In the genomic region with DNA sequence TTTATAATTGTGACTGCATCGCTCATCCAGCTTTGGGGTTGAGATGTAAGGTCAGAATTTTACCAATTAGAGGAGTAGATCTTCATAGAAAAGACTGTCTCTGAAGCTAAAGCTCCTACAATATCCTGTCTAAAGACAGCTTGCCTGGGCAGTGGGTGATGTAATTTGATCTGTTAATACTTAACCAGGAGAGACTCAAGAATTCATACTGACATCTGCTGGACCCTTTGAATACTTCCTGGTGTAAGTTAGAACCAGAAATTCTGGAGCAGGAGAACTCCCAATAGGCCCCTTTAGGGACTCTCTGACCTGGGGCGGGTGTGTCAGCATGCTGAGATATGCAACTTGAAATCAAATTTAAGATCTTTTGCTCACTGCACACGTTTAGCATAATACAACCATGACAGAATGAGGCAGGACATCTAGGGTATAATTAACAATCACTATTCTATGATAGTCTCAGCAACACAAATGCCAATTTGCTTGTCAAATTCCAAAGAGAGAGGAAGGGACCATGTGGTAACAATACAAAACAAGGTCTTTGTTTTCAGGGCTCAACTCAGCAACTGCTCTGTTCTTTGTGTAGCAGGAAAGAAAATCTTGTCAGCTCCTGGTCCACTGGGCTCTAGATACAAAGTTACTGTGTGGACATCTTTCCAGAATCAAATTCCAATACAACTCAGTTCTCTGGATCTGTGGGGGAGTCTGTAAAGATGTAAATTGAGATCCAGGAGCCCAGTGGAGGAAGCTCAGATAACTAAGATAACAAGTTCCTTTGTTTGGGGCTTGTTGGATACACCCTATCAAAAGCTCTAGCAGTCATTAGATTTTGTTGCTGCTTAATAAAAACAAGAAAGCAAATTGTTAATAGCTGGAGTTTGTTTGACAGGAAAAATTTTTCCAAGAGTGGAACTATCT, we compare ENCODE assay signal across 8 cellular contexts.
DNase-seq lines count a peak whose midpoint lies in the region; ATAC-seq and TF ChIP-seq lines count a peak whose summit lies in the region.

No MANE protein-coding gene starts in this region.

- H3K4me1 ChIP-seq in GM23338 (ENCODE audit: insufficient read depth): 0 out of 2 replicates have a peak, but pooled peaks cover 19% of the 10 kb centered on the region

- no peaks in the 10 kb centered on the region for H3K36me3 ChIP-seq in GM23338 (ENCODE audit: insufficient read depth)

- DNase-seq in Ammon's horn (ENCODE audit: low spot score) (peak; percentile 36), GM23338 (ENCODE audit: low spot score) (peak; percentile 55), NCI-H2107 (lab: John Stamatoyannopoulos, UW) (peak; percentile 25), endothelial cell (ENCODE audit: low spot score) (no peak), sciatic nerve (ENCODE audit: low spot score) (no peak)
- no peak for DNase-seq in activated CD4-positive, alpha-beta T cell treated with anti-CD3 and anti-CD28 coated beads for 36 hours
- DNase-seq in activated T-cell treated with anti-CD3 and anti-CD28 coated beads, Interleukin-2, amount 50 U/mL, for 1 hour: no peak
- DNase-seq in naive thymus-derived CD8-positive, alpha-beta T cell: no peak

- H3K27me3 Mint-ChIP-seq in GM23338 (ENCODE audit: insufficient read depth, low read depth, poor library complexity) (no peaks in the 10 kb centered on the region), endothelial cell (ENCODE audit: unreplicated experiment) (no peaks in the 10 kb centered on the region)
- H3K27me3 Mint-ChIP-seq in activated CD4-positive, alpha-beta T cell treated with anti-CD3 and anti-CD28 coated beads for 36 hours: peaks cover 10% of the 10 kb centered on the region
- peaks cover 0 to 19% (median 7%) of the 10 kb centered on the region in 5 donors for H3K27me3 Mint-ChIP-seq in naive thymus-derived CD8-positive, alpha-beta T cell

- H4K20me1 ChIP-seq in GM23338 (replicated peaks; ENCODE audit: insufficient read depth): no peaks in the 10 kb centered on the region

- H3F3A ChIP-seq in GM23338 (replicated peaks; ENCODE audit: low read depth): no peaks in the 10 kb centered on the region

- no peak overlapping the region for H3K4me3 Mint-ChIP-seq in GM23338
- H3K4me3 Mint-ChIP-seq in endothelial cell (ENCODE audit: unreplicated experiment): no peak overlapping the region
- H3K4me3 Mint-ChIP-seq in activated CD4-positive, alpha-beta T cell treated with anti-CD3 and anti-CD28 coated beads for 36 hours: no peak overlapping the region
- no peak overlapping the region for H3K4me3 Mint-ChIP-seq in naive thymus-derived CD8-positive, alpha-beta T cell

- peak; percentile 64 for ATAC-seq in GM23338
- ATAC-seq in sciatic nerve: peak; percentile 61
- no peak for ATAC-seq in activated CD4-positive, alpha-beta T cell treated with anti-CD3 and anti-CD28 coated beads for 36 hours
- no peak for ATAC-seq in naive thymus-derived CD8-positive, alpha-beta T cell

- H3K4me2 ChIP-seq in GM23338: no peak overlapping the region

- no peak overlapping the region for H3K27ac ChIP-seq in GM23338 (ENCODE audit: low read depth)

- TF ChIP-seq CTCF in GM23338 (conservative IDR thresholded peaks at IDR 0.05; ENCODE audit: low read depth in 2 of 2) (no peak; a peak in 1 of 4 replicates), endothelial cell (IDR thresholded peaks at IDR 0.05; ENCODE audit: unreplicated experiment) (no peak)

- no peak overlapping the region for H3K4me3 ChIP-seq in GM23338

- H3K4me1 Mint-ChIP-seq in GM23338: peaks cover 14% of the 10 kb centered on the region; the same call in 2 of the 3 replicates
- H3K4me1 Mint-ChIP-seq in endothelial cell (ENCODE audit: unreplicated experiment): peaks cover 10% of the 10 kb centered on the region
- H3K4me1 Mint-ChIP-seq in activated CD4-positive, alpha-beta T cell treated with anti-CD3 and anti-CD28 coated beads for 36 hours: no peaks in the 10 kb centered on the region
- no peaks in the 10 kb centered on the region for H3K4me1 Mint-ChIP-seq in naive thymus-derived CD8-positive, alpha-beta T cell

- H3K27me3 ChIP-seq in GM23338 (ENCODE audit: insufficient read depth): no peaks in the 10 kb centered on the region

- H3K79me2 ChIP-seq in GM23338 (replicated peaks; ENCODE audit: insufficient read depth): no peaks in the 10 kb centered on the region

- no peaks in the 10 kb centered on the region for H3K9me2 ChIP-seq in GM23338 (ENCODE audit: insufficient read depth)

- POLR2A ChIA-PET in activated CD4-positive, alpha-beta T cell treated with anti-CD3 and anti-CD28 coated beads for 36 hours (lab: Charles Lee): no interaction called here
- POLR2A ChIA-PET in naive thymus-derived CD8-positive, alpha-beta T cell (lab: Charles Lee): no interaction called here

- peak overlapping the region; percentile 28; the same call in 1 of the 2 replicates for H2AFZ ChIP-seq in GM23338

- H3K36me3 Mint-ChIP-seq in GM23338 (ENCODE audit: low read depth): no peaks in the 10 kb centered on the region
- no peaks in the 10 kb centered on the region for H3K36me3 Mint-ChIP-seq in endothelial cell (ENCODE audit: low read depth, unreplicated experiment)
- H3K36me3 Mint-ChIP-seq in activated CD4-positive, alpha-beta T cell treated with anti-CD3 and anti-CD28 coated beads for 36 hours (ENCODE audit: low read depth): no peaks in the 10 kb centered on the region
- H3K36me3 Mint-ChIP-seq in naive thymus-derived CD8-positive, alpha-beta T cell: no peaks in the 10 kb centered on the region

- H3K27ac Mint-ChIP-seq in GM23338: no peak overlapping the region
- H3K27ac Mint-ChIP-seq in endothelial cell (ENCODE audit: unreplicated experiment): peak overlapping the region; percentile 79
- no peak overlapping the region for H3K27ac Mint-ChIP-seq in activated CD4-positive, alpha-beta T cell treated with anti-CD3 and anti-CD28 coated beads for 36 hours
- H3K27ac Mint-ChIP-seq in naive thymus-derived CD8-positive, alpha-beta T cell: no peak overlapping the region

- H3K9me3 Mint-ChIP-seq in GM23338 (no peaks in the 10 kb centered on the region), endothelial cell (ENCODE audit: unreplicated experiment) (no peaks in the 10 kb centered on the region)
- no peaks in the 10 kb centered on the region for H3K9me3 Mint-ChIP-seq in activated CD4-positive, alpha-beta T cell treated with anti-CD3 and anti-CD28 coated beads for 36 hours (ENCODE audit: low read depth)
- no peaks in the 10 kb centered on the region for H3K9me3 Mint-ChIP-seq in naive thymus-derived CD8-positive, alpha-beta T cell

- intact Hi-C loops in sciatic nerve (cut with DNase I): no loop called here
- intact Hi-C loops in activated CD4-positive, alpha-beta T cell treated with anti-CD3 and anti-CD28 coated beads for 36 hours (cut with DNase I, micrococcal nuclease): no loop called here

- CTCF ChIA-PET in activated CD4-positive, alpha-beta T cell treated with anti-CD3 and anti-CD28 coated beads for 36 hours (lab: Charles Lee): interaction anchor here (1.0 kb wide), 1 partner anchor 28 kb away, joined by 3 read pairs; no protein-coding TSS in a partner anchor

TF ChIP-seq in GM23338, 12 proteins besides CTCF, POLR2A, EP300 and RAD21 (continues in another document):
- TF ChIP-seq ZNF114 (CRISPR knock-in tag; IDR thresholded peaks at IDR 0.05) (no peak), JUNB (IDR thresholded peaks at IDR 0.05; ENCODE audit: unreplicated experiment) (no peak), EZH2 (IDR thresholded peaks at IDR 0.05; ENCODE audit: low read depth, unreplicated experiment) (no peak), EZH2phosphoT487 (IDR thresholded peaks at IDR 0.05; ENCODE audit: unreplicated experiment) (no peak), CREB1 (CRISPR knock-in tag; IDR thresholded peaks at IDR 0.05; ENCODE audit: low read depth) (no peak)
- TF ChIP-seq, protein P1, sequence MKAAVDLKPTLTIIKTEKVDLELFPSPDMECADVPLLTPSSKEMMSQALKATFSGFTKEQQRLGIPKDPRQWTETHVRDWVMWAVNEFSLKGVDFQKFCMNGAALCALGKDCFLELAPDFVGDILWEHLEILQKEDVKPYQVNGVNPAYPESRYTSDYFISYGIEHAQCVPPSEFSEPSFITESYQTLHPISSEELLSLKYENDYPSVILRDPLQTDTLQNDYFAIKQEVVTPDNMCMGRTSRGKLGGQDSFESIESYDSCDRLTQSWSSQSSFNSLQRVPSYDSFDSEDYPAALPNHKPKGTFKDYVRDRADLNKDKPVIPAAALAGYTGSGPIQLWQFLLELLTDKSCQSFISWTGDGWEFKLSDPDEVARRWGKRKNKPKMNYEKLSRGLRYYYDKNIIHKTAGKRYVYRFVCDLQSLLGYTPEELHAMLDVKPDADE (IDR thresholded peaks at IDR 0.05): no peak

Comparison
In these comparisons a context has a peak if more than half of its experiments do, and no peak if none do; other contexts are left out.
1. DNase-seq: peak in Ammon's horn (single experiment), GM23338 (single experiment) and NCI-H2107 (single experiment); none in endothelial cell (single experiment), sciatic nerve (single experiment), activated CD4-positive, alpha-beta T cell treated with anti-CD3 and anti-CD28 coated beads for 36 hours (single experiment), activated T-cell treated with anti-CD3 and anti-CD28 coated beads, Interleukin-2, amount 50 U/mL, for 1 hour (single experiment) and naive thymus-derived CD8-positive, alpha-beta T cell (0 of 10).
2. ATAC-seq: peak in GM23338 (single experiment) and sciatic nerve (single experiment); none in activated CD4-positive, alpha-beta T cell treated with anti-CD3 and anti-CD28 coated beads for 36 hours (single experiment) and naive thymus-derived CD8-positive, alpha-beta T cell (0 of 2).